8 cellular contexts compared by ENCODE assay signal in genomic region chr18:57446322-57446721, GRCh38. TPM values are rescaled to one million over a fixed set of nuclear protein-coding genes. Genes with fewer than 3 reads are reported as not detected.
DNase-seq lines count a peak whose midpoint lies in the region; ATAC-seq and TF ChIP-seq lines count a peak whose summit lies in the region.

No MANE protein-coding gene starts in this region.

- no peak overlapping the region for H3K9ac ChIP-seq in endodermal cell (ENCODE audit: extremely low read depth, low read length, poor library complexity, severe bottlenecking)

- H3K36me3 Mint-ChIP-seq in endodermal cell (ENCODE audit: low read depth) = no peaks in the 10 kb centered on the region

- H3K27me3 ChIP-seq in endodermal cell (ENCODE audit: control insufficient read depth, insufficient read depth, low read length, poor library complexity, severe bottlenecking) (peaks cover 51% of the 10 kb centered on the region), upper lobe of right lung (peaks cover 68% of the 10 kb centered on the region)

- 9 to 21% methylated on average over 2 to 4 of the region's 4 CpGs for WGBS in endodermal cell (ENCODE audit: insufficient coverage in 1 of 2, insufficient read length in 1 of 2), 2 experiments

- TF ChIP-seq CTCF in endodermal cell (conservative IDR thresholded peaks at IDR 0.05) (peak; percentile 82), upper lobe of right lung (IDR thresholded peaks at IDR 0.05) (peak; percentile 33)

- intact Hi-C loops in upper lobe of right lung (cut with DNase I) = no loop called here

- ATAC-seq in upper lobe of right lung = peak; percentile 68
- no peak for ATAC-seq in HG02973 (IDR thresholded peaks at IDR 0.05; ENCODE audit: unreplicated experiment)
- no peak for ATAC-seq in GM19467 (IDR thresholded peaks at IDR 0.05; ENCODE audit: unreplicated experiment)

- H3K27ac Mint-ChIP-seq in endodermal cell = no peak overlapping the region

- H3K36me3 ChIP-seq in endodermal cell (ENCODE audit: control insufficient read depth, insufficient read depth, low read length) = no peaks in the 10 kb centered on the region
- H3K36me3 ChIP-seq in upper lobe of right lung = no peaks in the 10 kb centered on the region

- H3K27ac ChIP-seq in endodermal cell (ENCODE audit: low read depth, low read length) = no peak overlapping the region
- H3K27ac ChIP-seq in upper lobe of right lung = no peak overlapping the region

- no peaks in the 10 kb centered on the region for H3K4me1 ChIP-seq in endodermal cell (ENCODE audit: control insufficient read depth, insufficient read depth, low read length)
- no peaks in the 10 kb centered on the region for H3K4me1 ChIP-seq in upper lobe of right lung

- H3K4me3 ChIP-seq in endodermal cell (ENCODE audit: low read length) (no peak overlapping the region), upper lobe of right lung (no peak overlapping the region)

- H3K4me1 Mint-ChIP-seq in endodermal cell = peaks cover 7% of the 10 kb centered on the region

- H3K9me3 ChIP-seq in endodermal cell (ENCODE audit: control insufficient read depth, low read length) (no peaks in the 10 kb centered on the region), upper lobe of right lung (no peaks in the 10 kb centered on the region)

- peaks cover 65% of the 10 kb centered on the region for H3K27me3 Mint-ChIP-seq in endodermal cell (ENCODE audit: insufficient read depth)

- no peaks in the 10 kb centered on the region for H3K9me3 Mint-ChIP-seq in endodermal cell

- DNase-seq in stimulated activated CD4-positive, alpha-beta T cell treated with anti-CD3 and anti-CD28 coated beads, Interleukin-15, amount 100 ng/mL, for 24 hours = peak; percentile 42
- DNase-seq in stimulated activated CD4-positive, alpha-beta T cell treated with anti-CD3 and anti-CD28 coated beads, Interleukin-4, amount 100 ng/mL, for 4 hours = no peak
- DNase-seq in NCI-H526 (lab: John Stamatoyannopoulos, UW) (peak; percentile 13 to 74), endodermal cell (peak; percentile 85), upper lobe of right lung (no peak), NOMO-1 treated with dmso at 0.1 percent for 144 hours (lab: John Stamatoyannopoulos, UW; ENCODE audit: unreplicated experiment) (no peak)

- H3K4me3 Mint-ChIP-seq in endodermal cell = no peak overlapping the region

RNA-seq across cellular contexts. Expression of gene ONECUT2, which starts 11.1 kb away (rescaled TPM):
- total RNA-seq in endodermal cell (1 to 10 TPM; 1.9 to 3.6 TPM), upper lobe of right lung (0.03 TPM)
- polyA plus RNA-seq in endodermal cell (2013, experiment 1 of 2) = 3.3 TPM
- 3.4 TPM for polyA plus RNA-seq in endodermal cell (2013, experiment 2 of 2)

Comparison
In these comparisons a context has a peak if more than half of its experiments do, and no peak if none do; other contexts are left out.
1. DNase-seq: peak in stimulated activated CD4-positive, alpha-beta T cell treated with anti-CD3 and anti-CD28 coated beads, Interleukin-15, amount 100 ng/mL, for 24 hours (single experiment), NCI-H526 (2 of 2) and endodermal cell (single experiment); none in stimulated activated CD4-positive, alpha-beta T cell treated with anti-CD3 and anti-CD28 coated beads, Interleukin-4, amount 100 ng/mL, for 4 hours (0 of 2), upper lobe of right lung (single experiment) and NOMO-1 treated with dmso at 0.1 percent for 144 hours (single experiment).